22 cellular contexts compared by ENCODE assay signal in genomic region chr9:75429531-75430454, GRCh38.
DNase-seq lines count a peak whose midpoint lies in the region; ATAC-seq, FAIRE-seq and TF ChIP-seq lines count a peak whose summit lies in the region.
"Had no signal": no experiment of that assay in that cellular context is flagged by ENCODE, and none has a peak within 500 bp of the region (broad histone marks: within the 10 kb centered on the region; RNA-seq: fewer than 3 reads in every experiment).

No MANE protein-coding gene starts in this region.

- peak; percentile 29 for DNase-seq in SIG-M5 treated with dmso at 0.1 percent for 504 hours (lab: John Stamatoyannopoulos, UW; ENCODE audit: unreplicated experiment)
- DNase-seq in SIG-M5 (lab: John Stamatoyannopoulos, UW): no peak
- DNase-seq in mucosa of descending colon: no peak
- no peak for DNase-seq in tibial artery
- DNase-seq in activated T-cell treated with anti-CD3 and anti-CD28 coated beads, Interleukin-2, amount 50 U/mL, for 24 hours: no peak
- no peak for DNase-seq in T-helper 2 cell treated with Interferon-gamma antibody and Interleukin-4, amounts not matched to agents 5 μg/mL and 100 μg/mL, for 36 hours (ENCODE audit: low spot score)
- no peak for DNase-seq in HK-2 (ENCODE audit: unreplicated experiment)
- DNase-seq: 8988T; activated CD4-positive, alpha-beta T cell treated with anti-CD3 and anti-CD28 coated beads, Interleukin-2, amount 50 U/mL, for 4 hours; adrenal gland; Calu3; EL; foreskin melanocyte; NCI-H69; stimulated activated CD4-positive, alpha-beta T cell treated with anti-CD3 and anti-CD28 coated beads, Interleukin-12 subunit alpha, Interleukin-12 subunit beta, amount 100 ng/mL, for 4 hours; T-helper 2 cell; uterus; WERI-Rb-1 had no signal

- no peaks in the 10 kb centered on the region for H3K36me3 Mint-ChIP-seq in activated T-cell treated with anti-CD3 and anti-CD28 coated beads, Interleukin-2, amount 50 U/mL, for 24 hours (ENCODE audit: low read depth)
- H3K36me3 Mint-ChIP-seq in T-helper 2 cell treated with Interferon-gamma antibody and Interleukin-4, amounts not matched to agents 5 μg/mL and 100 μg/mL, for 36 hours (ENCODE audit: low read depth): no peaks in the 10 kb centered on the region

- FAIRE-seq in endometrium (lab: Jason Lieb, UNC): peak; percentile 95

- H3K36me3 ChIP-seq in mucosa of descending colon (ENCODE audit: low read depth) (no peaks in the 10 kb centered on the region), tibial artery (no peaks in the 10 kb centered on the region)
- H3K36me3 ChIP-seq: adrenal gland, uterus, WERI-Rb-1 had no signal

- H3K4me3 Mint-ChIP-seq in activated T-cell treated with anti-CD3 and anti-CD28 coated beads, Interleukin-2, amount 50 U/mL, for 24 hours: no peak overlapping the region
- no peak overlapping the region for H3K4me3 Mint-ChIP-seq in T-helper 2 cell treated with Interferon-gamma antibody and Interleukin-4, amounts not matched to agents 5 μg/mL and 100 μg/mL, for 36 hours

- H3K9me3 ChIP-seq in mucosa of descending colon (no peaks in the 10 kb centered on the region), tibial artery (no peaks in the 10 kb centered on the region)
- H3K9me3 ChIP-seq: adrenal gland, uterus had no signal

- intact Hi-C loops in mucosa of descending colon (cut with DNase I, micrococcal nuclease) (no loop called here), tibial artery (cut with DNase I; ENCODE audit: low total_unique reads) (no loop called here)

- peak overlapping the region; percentile 27 to 67 for H3K27ac ChIP-seq in tibial artery
- H3K27ac ChIP-seq: epithelial cell of prostate, SK-N-MC, WERI-Rb-1 had no signal

- H3K4me3 ChIP-seq in mucosa of descending colon (no peak overlapping the region), tibial artery (no peak overlapping the region)
- H3K4me3 ChIP-seq: adrenal gland, SK-N-MC, uterus had no signal

- no peaks in the 10 kb centered on the region for H3K9me3 Mint-ChIP-seq in activated T-cell treated with anti-CD3 and anti-CD28 coated beads, Interleukin-2, amount 50 U/mL, for 24 hours
- H3K9me3 Mint-ChIP-seq in T-helper 2 cell treated with Interferon-gamma antibody and Interleukin-4, amounts not matched to agents 5 μg/mL and 100 μg/mL, for 36 hours: no peaks in the 10 kb centered on the region

- peaks cover 2% of the 10 kb centered on the region for H3K27me3 Mint-ChIP-seq in activated T-cell treated with anti-CD3 and anti-CD28 coated beads, Interleukin-2, amount 50 U/mL, for 24 hours
- no peaks in the 10 kb centered on the region for H3K27me3 Mint-ChIP-seq in T-helper 2 cell treated with Interferon-gamma antibody and Interleukin-4, amounts not matched to agents 5 μg/mL and 100 μg/mL, for 36 hours (ENCODE audit: low read depth)

- H3K4me1 Mint-ChIP-seq in activated T-cell treated with anti-CD3 and anti-CD28 coated beads, Interleukin-2, amount 50 U/mL, for 24 hours (ENCODE audit: low read depth): no peaks in the 10 kb centered on the region
- H3K4me1 Mint-ChIP-seq in T-helper 2 cell treated with Interferon-gamma antibody and Interleukin-4, amounts not matched to agents 5 μg/mL and 100 μg/mL, for 36 hours (ENCODE audit: low read depth): no peaks in the 10 kb centered on the region

- H3K4me1 ChIP-seq in mucosa of descending colon (ENCODE audit: low read depth): no peaks in the 10 kb centered on the region
- H3K4me1 ChIP-seq in tibial artery: peaks cover 0 to 67% (median 31%) of the 10 kb centered on the region in 4 donors
- H3K4me1 ChIP-seq: uterus had no signal

- no peak overlapping the region for H3K27ac Mint-ChIP-seq in activated T-cell treated with anti-CD3 and anti-CD28 coated beads, Interleukin-2, amount 50 U/mL, for 24 hours
- no peak overlapping the region for H3K27ac Mint-ChIP-seq in T-helper 2 cell treated with Interferon-gamma antibody and Interleukin-4, amounts not matched to agents 5 μg/mL and 100 μg/mL, for 36 hours

- peak; percentile 89 for ATAC-seq in mucosa of descending colon
- ATAC-seq: Panc1 had no signal

- H3K27me3 ChIP-seq in tibial artery: no peaks in the 10 kb centered on the region
- H3K27me3 ChIP-seq: adrenal gland, uterus had no signal

- TF ChIP-seq CTCF in mucosa of descending colon (IDR thresholded peaks at IDR 0.05) (no peak), tibial artery (IDR thresholded peaks at IDR 0.05) (no peak)
